In the genomic region with DNA sequence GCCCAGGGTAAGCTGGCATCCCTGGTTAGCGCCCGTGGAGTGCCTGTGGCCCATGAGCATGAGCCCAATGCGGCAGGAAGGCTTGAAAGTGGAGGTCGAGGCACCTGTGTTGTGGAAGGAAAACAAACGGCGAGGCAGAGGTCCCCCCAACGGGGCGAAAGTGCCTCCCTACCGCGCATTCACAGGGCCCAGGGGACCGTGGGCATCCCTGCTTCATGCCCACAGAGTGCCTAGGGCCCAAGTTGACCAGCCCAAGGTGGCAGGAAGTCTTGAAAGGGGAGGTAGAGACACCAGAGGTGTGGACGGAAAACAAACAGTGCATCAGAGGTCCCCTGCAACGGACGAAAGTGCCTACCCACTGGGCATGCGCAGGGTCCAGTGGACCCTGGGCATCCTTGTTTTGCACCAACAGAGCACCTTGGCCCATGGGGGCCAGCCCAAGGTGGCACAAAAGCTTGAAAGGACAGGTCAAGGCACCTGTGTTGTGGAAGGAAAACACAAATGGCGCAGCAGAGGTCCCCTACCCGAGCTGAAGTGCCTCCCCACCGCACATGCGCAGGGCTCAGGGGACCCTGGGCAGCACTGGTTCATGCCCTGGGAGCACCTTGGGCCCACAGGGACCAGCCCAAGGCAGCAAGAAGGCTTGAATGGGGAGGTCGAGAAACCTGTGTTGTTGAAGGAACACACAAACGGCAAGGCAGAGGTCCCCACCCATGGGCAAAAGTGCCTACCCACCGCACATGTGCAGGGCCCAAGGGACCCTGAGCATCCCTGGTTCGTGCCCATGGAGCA, we compare ENCODE assay signal across 10 cellular contexts.
DNase-seq lines count a peak whose midpoint lies in the region; ATAC-seq and TF ChIP-seq lines count a peak whose summit lies in the region.
"Had no signal": no experiment of that assay in that cellular context is flagged by ENCODE, and none has a peak within 500 bp of the region (broad histone marks: within the 10 kb centered on the region; RNA-seq: fewer than 3 reads in every experiment).

No MANE protein-coding gene starts in this region.

- no peaks in the 10 kb centered on the region for H3K9me3 ChIP-seq in WERI-Rb-1 (ENCODE audit: severe bottlenecking)

- no peaks in the 10 kb centered on the region for H3K36me3 Mint-ChIP-seq in stimulated activated effector memory CD8-positive, alpha-beta T cell treated with anti-CD3 and anti-CD28 coated beads, Interleukin-12 subunit alpha, Interleukin-12 subunit beta, amount 100 ng/mL, for 72 hours
- no peaks in the 10 kb centered on the region for H3K36me3 Mint-ChIP-seq in activated T-helper 1 cell treated with anti-CD3 and anti-CD28 coated beads, Interleukin-12 subunit alpha, Interleukin-12 subunit beta, Interleukin-2, Interleukin-4 antibody, amounts not matched to agents 30 ng/mL and 10 ng/mL and 1 ng/mL, durations not matched to agents 14 hours and 24 hours and 36 hours (ENCODE audit: low read depth)

- TF ChIP-seq CTCF in GM10266 (IDR thresholded peaks at IDR 0.05; ENCODE audit: control insufficient read depth, insufficient read depth, low read depth, missing control alignments) (no peak), WERI-Rb-1 (IDR thresholded peaks at IDR 0.05; ENCODE audit: low read depth, low read length) (no peak)

- H3K36me3 ChIP-seq in WERI-Rb-1: no peaks in the 10 kb centered on the region

- H3K4me3 Mint-ChIP-seq in stimulated activated effector memory CD8-positive, alpha-beta T cell treated with anti-CD3 and anti-CD28 coated beads, Interleukin-12 subunit alpha, Interleukin-12 subunit beta, amount 100 ng/mL, for 72 hours: no peak overlapping the region
- no peak overlapping the region for H3K4me3 Mint-ChIP-seq in activated T-helper 1 cell treated with anti-CD3 and anti-CD28 coated beads, Interleukin-12 subunit alpha, Interleukin-12 subunit beta, Interleukin-2, Interleukin-4 antibody, amounts not matched to agents 30 ng/mL and 10 ng/mL and 1 ng/mL, durations not matched to agents 14 hours and 24 hours and 36 hours
- H3K4me3 Mint-ChIP-seq: stimulated activated naive CD8-positive, alpha-beta T cell treated with anti-CD3 and anti-CD28 coated beads, Interleukin-15, Interleukin-2, amounts not matched to agents 100 ng/mL and 50 ng/mL, for 24 hours had no signal

- H3K27ac ChIP-seq in WERI-Rb-1: no peak overlapping the region

- H3K27ac Mint-ChIP-seq in stimulated activated effector memory CD8-positive, alpha-beta T cell treated with anti-CD3 and anti-CD28 coated beads, Interleukin-12 subunit alpha, Interleukin-12 subunit beta, amount 100 ng/mL, for 72 hours: no peak overlapping the region
- H3K27ac Mint-ChIP-seq in activated T-helper 1 cell treated with anti-CD3 and anti-CD28 coated beads, Interleukin-12 subunit alpha, Interleukin-12 subunit beta, Interleukin-2, Interleukin-4 antibody, amounts not matched to agents 30 ng/mL and 10 ng/mL and 1 ng/mL, durations not matched to agents 14 hours and 24 hours and 36 hours: no peak overlapping the region
- H3K27ac Mint-ChIP-seq: stimulated activated naive CD8-positive, alpha-beta T cell treated with anti-CD3 and anti-CD28 coated beads, Interleukin-15, Interleukin-2, amounts not matched to agents 100 ng/mL and 50 ng/mL, for 24 hours had no signal

- H3K4me3 ChIP-seq in WERI-Rb-1 (ENCODE audit: low read depth, low read length): no peak overlapping the region

- intact Hi-C loops in left ventricle myocardium superior (cut with micrococcal nuclease): no loop called here
- intact Hi-C loops in activated T-helper 1 cell treated with anti-CD3 and anti-CD28 coated beads, Interleukin-12 subunit alpha, Interleukin-12 subunit beta, Interleukin-2, Interleukin-4 antibody, amounts not matched to agents 30 ng/mL and 10 ng/mL and 1 ng/mL, durations not matched to agents 14 hours and 24 hours and 36 hours (cut with micrococcal nuclease): no loop called here

- peaks cover 90% of the 10 kb centered on the region for H3K27me3 ChIP-seq in WERI-Rb-1 (ENCODE audit: insufficient read depth, low read depth, severe bottlenecking)

- peaks cover 17% of the 10 kb centered on the region for H3K9me3 Mint-ChIP-seq in stimulated activated effector memory CD8-positive, alpha-beta T cell treated with anti-CD3 and anti-CD28 coated beads, Interleukin-12 subunit alpha, Interleukin-12 subunit beta, amount 100 ng/mL, for 72 hours
- H3K9me3 Mint-ChIP-seq in activated T-helper 1 cell treated with anti-CD3 and anti-CD28 coated beads, Interleukin-12 subunit alpha, Interleukin-12 subunit beta, Interleukin-2, Interleukin-4 antibody, amounts not matched to agents 30 ng/mL and 10 ng/mL and 1 ng/mL, durations not matched to agents 14 hours and 24 hours and 36 hours: peaks cover 30% of the 10 kb centered on the region

- ATAC-seq in left ventricle myocardium superior: no peak
- ATAC-seq in stimulated activated effector memory CD8-positive, alpha-beta T cell treated with anti-CD3 and anti-CD28 coated beads, Interleukin-12 subunit alpha, Interleukin-12 subunit beta, amount 100 ng/mL, for 72 hours: no peak

- no peaks in the 10 kb centered on the region for H3K4me1 Mint-ChIP-seq in stimulated activated effector memory CD8-positive, alpha-beta T cell treated with anti-CD3 and anti-CD28 coated beads, Interleukin-12 subunit alpha, Interleukin-12 subunit beta, amount 100 ng/mL, for 72 hours
- no peaks in the 10 kb centered on the region for H3K4me1 Mint-ChIP-seq in activated T-helper 1 cell treated with anti-CD3 and anti-CD28 coated beads, Interleukin-12 subunit alpha, Interleukin-12 subunit beta, Interleukin-2, Interleukin-4 antibody, amounts not matched to agents 30 ng/mL and 10 ng/mL and 1 ng/mL, durations not matched to agents 14 hours and 24 hours and 36 hours (ENCODE audit: low read depth)

- H3K27me3 Mint-ChIP-seq in activated T-helper 1 cell treated with anti-CD3 and anti-CD28 coated beads, Interleukin-12 subunit alpha, Interleukin-12 subunit beta, Interleukin-2, Interleukin-4 antibody, amounts not matched to agents 30 ng/mL and 10 ng/mL and 1 ng/mL, durations not matched to agents 14 hours and 24 hours and 36 hours (ENCODE audit: insufficient read depth): no peaks in the 10 kb centered on the region
- H3K27me3 Mint-ChIP-seq: stimulated activated naive CD8-positive, alpha-beta T cell treated with anti-CD3 and anti-CD28 coated beads, Interleukin-15, Interleukin-2, amounts not matched to agents 100 ng/mL and 50 ng/mL, for 24 hours had no signal

- peak; percentile 1 for DNase-seq in GM10266 (ENCODE audit: extremely low spot score)
- peak; percentile 3 for DNase-seq in WERI-Rb-1
- peak; percentile 14 for DNase-seq in left ventricle myocardium superior
- DNase-seq in stimulated activated effector memory CD8-positive, alpha-beta T cell treated with anti-CD3 and anti-CD28 coated beads, Interleukin-12 subunit alpha, Interleukin-12 subunit beta, amount 100 ng/mL, for 72 hours (ENCODE audit: low spot score in 2 of 2): peak; percentile 1 to 35
- no peak for DNase-seq in activated T-helper 1 cell treated with anti-CD3 and anti-CD28 coated beads, Interleukin-12 subunit alpha, Interleukin-12 subunit beta, Interleukin-2, Interleukin-4 antibody, amounts not matched to agents 30 ng/mL and 10 ng/mL and 1 ng/mL, durations not matched to agents 14 hours and 24 hours and 36 hours (ENCODE audit: low spot score)
- DNase-seq in NCI-H345 (lab: John Stamatoyannopoulos, UW): no peak
- no peak for DNase-seq in SIG-M5 (lab: John Stamatoyannopoulos, UW)
- DNase-seq: central memory CD4-positive, alpha-beta T cell; NCI-H2171 treated with DMSO at 0.1 percent for 48 hours had no signal

Comparison
In these comparisons a context has a peak if more than half of its experiments do, and no peak if none do; other contexts are left out.
1. DNase-seq: peak in GM10266 (single experiment), WERI-Rb-1 (single experiment), left ventricle myocardium superior (single experiment) and stimulated activated effector memory CD8-positive, alpha-beta T cell treated with anti-CD3 and anti-CD28 coated beads, Interleukin-12 subunit alpha, Interleukin-12 subunit beta, amount 100 ng/mL, for 72 hours (2 of 2); none in activated T-helper 1 cell treated with anti-CD3 and anti-CD28 coated beads, Interleukin-12 subunit alpha, Interleukin-12 subunit beta, Interleukin-2, Interleukin-4 antibody, amounts not matched to agents 30 ng/mL and 10 ng/mL and 1 ng/mL, durations not matched to agents 14 hours and 24 hours and 36 hours (single experiment), NCI-H345 (single experiment) and SIG-M5 (single experiment).